8 cellular contexts compared by ENCODE assay signal in genomic region chr19:55516878-55517620, GRCh38. TPM values are rescaled to one million over a fixed set of nuclear protein-coding genes. Genes with fewer than 3 reads are reported as not detected.
DNase-seq lines count a peak whose midpoint lies in the region; ATAC-seq, FAIRE-seq and TF ChIP-seq lines count a peak whose summit lies in the region.

No MANE protein-coding gene starts in this region.

- peak in 1 of 2 donors; percentile 25 for TF ChIP-seq POLR2A in tibial nerve (IDR thresholded peaks at IDR 0.05)

- peak; percentile 49 to 67 for TF ChIP-seq EP300 in tibial nerve (IDR thresholded peaks at IDR 0.05)

- peaks cover 4% of the 10 kb centered on the region for H3K27me3 Mint-ChIP-seq in activated naive CD8-positive, alpha-beta T cell treated with anti-CD3 and anti-CD28 coated beads for 36 hours

- H3K9me3 ChIP-seq in pancreas (no peaks in the 10 kb centered on the region), tibial nerve (no peaks in the 10 kb centered on the region)

- H3K4me3 ChIP-seq in GM12864 (ENCODE audit: low read depth, low read length) = peak overlapping the region; percentile 47
- H3K4me3 ChIP-seq in pancreas = peak overlapping the region in 3 of 4 donors; percentile 26 to 59 (median 53)
- peak overlapping the region; percentile 33 to 59 (median 48) for H3K4me3 ChIP-seq in tibial nerve

- no peak overlapping the region for H3K27ac Mint-ChIP-seq in activated naive CD8-positive, alpha-beta T cell treated with anti-CD3 and anti-CD28 coated beads for 36 hours

- WGBS in pancreas, 2 donors = 7% methylated on average over 53 to 61 of the region's 61 CpGs
- WGBS in tibial nerve, 2 donors = 11% methylated on average over 39 to 41 of the region's 61 CpGs

- no peaks in the 10 kb centered on the region for H3K9me3 Mint-ChIP-seq in activated naive CD8-positive, alpha-beta T cell treated with anti-CD3 and anti-CD28 coated beads for 36 hours

- peaks cover 3% of the 10 kb centered on the region for H3K4me1 Mint-ChIP-seq in activated naive CD8-positive, alpha-beta T cell treated with anti-CD3 and anti-CD28 coated beads for 36 hours

- no peaks in the 10 kb centered on the region for H3K36me3 Mint-ChIP-seq in activated naive CD8-positive, alpha-beta T cell treated with anti-CD3 and anti-CD28 coated beads for 36 hours

- H3K27ac ChIP-seq in pancreas (peak overlapping the region; percentile 57 to 81 (median 80)), tibial nerve (peak overlapping the region; percentile 66 to 93 (median 82))

- H3K27me3 ChIP-seq in pancreas (no peaks in the 10 kb centered on the region), tibial nerve (no peaks in the 10 kb centered on the region)

- DNase-seq in GM12864 (ENCODE audit: low read depth) = peak; percentile 73
- peak; percentile 88 for DNase-seq in NCI-H1105 (lab: John Stamatoyannopoulos, UW)
- DNase-seq in SKM-1 (lab: John Stamatoyannopoulos, UW; ENCODE audit: unreplicated experiment) = peak; percentile 22
- peak; percentile 91 for DNase-seq in activated naive CD8-positive, alpha-beta T cell treated with anti-CD3 and anti-CD28 coated beads for 36 hours
- DNase-seq in Right ventricle myocardium inferior (ENCODE audit: missing footprints) = peak; percentile 95
- DNase-seq in pancreas = peak; percentile 90 to 99 (median 96)
- DNase-seq in tibial nerve (ENCODE audit: low spot score in 2 of 2) = peak; percentile 89 to 92

- peak; percentile 85 for TF ChIP-seq CTCF in GM12864 (IDR thresholded peaks at IDR 0.05; ENCODE audit: low read depth, low read length, missing control alignments)
- TF ChIP-seq CTCF in pancreas (IDR thresholded peaks at IDR 0.05) = peak; percentile 57 to 68 (median 64)
- peak; percentile 86 to 97 (median 93) for TF ChIP-seq CTCF in tibial nerve (IDR thresholded peaks at IDR 0.05)

- H3K4me3 Mint-ChIP-seq in activated naive CD8-positive, alpha-beta T cell treated with anti-CD3 and anti-CD28 coated beads for 36 hours = peak overlapping the region; percentile 47

- no peak for FAIRE-seq in pancreas (lab: Jason Lieb, UNC)

- H3K36me3 ChIP-seq in pancreas (no peaks in the 10 kb centered on the region), tibial nerve (peaks cover 0 to 11% (median 0%) of the 10 kb centered on the region in 3 donors)

- ATAC-seq in HG02642 (IDR thresholded peaks at IDR 0.05; ENCODE audit: poor library complexity, unreplicated experiment) = peak; percentile 99
- ATAC-seq in Right ventricle myocardium inferior = peak; percentile 98
- ATAC-seq in pancreas = peak; percentile 100

- intact Hi-C loops in Right ventricle myocardium inferior (cut with DNase I) (loop anchor here (1.0 to 5.0 kb wide), 4 partner anchors 20 to 115 kb away; partner anchors contain the start of genes SBK2 and ZNF579), pancreas (cut with DNase I) (loop anchor here in 2 of 3 donors (5.0 kb wide), 2 partner anchors 90 to 115 kb away; partner anchors contain the start of gene ZNF865 (in 1 of the 2))

- no peaks in the 10 kb centered on the region for H3K4me1 ChIP-seq in pancreas
- H3K4me1 ChIP-seq in tibial nerve = peaks cover 0 to 18% (median 0%) of the 10 kb centered on the region in 4 donors

RNA-seq across cellular contexts. Expression of gene SBK2, which starts 19.9 kb away (rescaled TPM):
- not detected for total RNA-seq in activated naive CD8-positive, alpha-beta T cell treated with anti-CD3 and anti-CD28 coated beads for 36 hours
- total RNA-seq in Right ventricle myocardium inferior = 12.7 TPM
- under 1 TPM in 1 of 6 donors, not detected in 5; 0.43 TPM for total RNA-seq in pancreas
- under 1 TPM; 0.28 to 0.46 TPM for polyA plus RNA-seq in pancreas
- not detected for total RNA-seq in tibial nerve

RNA-seq across cellular contexts. Expression of gene SBK3, which starts 28.3 kb away (rescaled TPM):
- not detected for total RNA-seq in activated naive CD8-positive, alpha-beta T cell treated with anti-CD3 and anti-CD28 coated beads for 36 hours
- total RNA-seq in Right ventricle myocardium inferior = 17.6 TPM
- under 1 TPM in 2 of 6 donors, not detected in 4; 0.19 to 0.28 TPM for total RNA-seq in pancreas
- polyA plus RNA-seq in pancreas = under 1 TPM; 0.11 to 0.16 TPM
- under 1 TPM in 1 of 4 donors, not detected in 3; 0.59 TPM for total RNA-seq in tibial nerve

RNA-seq across cellular contexts. Expression of gene SSC5D, which starts 28.8 kb away (rescaled TPM):
- total RNA-seq in activated naive CD8-positive, alpha-beta T cell treated with anti-CD3 and anti-CD28 coated beads for 36 hours = 1 to 10 TPM in 1 of 2 experiments, under 1 TPM in 1; 0.46 to 1.4 TPM
- total RNA-seq in Right ventricle myocardium inferior (3.4 TPM), pancreas (1 to 10 TPM in 4 of 6 donors, under 1 TPM in 2; 0.60 to 5.3 (median 1.4) TPM), tibial nerve (10 to 100 TPM in 1 of 4 donors, 1 to 10 TPM in 3; 3.9 to 14.5 (median 7.2) TPM)
- 1 to 10 TPM in 1 of 2 donors, under 1 TPM in 1; 0.77 to 2.1 TPM for polyA plus RNA-seq in pancreas

RNA-seq across cellular contexts. Expression of gene NAT14, which starts 32.1 kb away (rescaled TPM):
- 10 to 100 TPM; 24.8 to 24.9 TPM for total RNA-seq in activated naive CD8-positive, alpha-beta T cell treated with anti-CD3 and anti-CD28 coated beads for 36 hours
- 5.6 TPM for total RNA-seq in Right ventricle myocardium inferior
- total RNA-seq in pancreas = 10 to 100 TPM in 1 of 6 donors, 1 to 10 TPM in 5; 5.8 to 10.1 (median 7.5) TPM
- 10 to 100 TPM; 27.9 to 32.4 TPM for polyA plus RNA-seq in pancreas
- 1 to 10 TPM; 3.1 to 8.0 (median 4.3) TPM for total RNA-seq in tibial nerve

RNA-seq across cellular contexts. Expression of gene ZNF628, which starts 40.6 kb away (rescaled TPM):
- 10 to 100 TPM in 1 of 2 experiments, 1 to 10 TPM in 1; 8.8 to 10.3 TPM for total RNA-seq in activated naive CD8-positive, alpha-beta T cell treated with anti-CD3 and anti-CD28 coated beads for 36 hours
- total RNA-seq in Right ventricle myocardium inferior = 5.7 TPM
- total RNA-seq in pancreas = 1 to 10 TPM; 3.4 to 6.2 (median 4.1) TPM
- 1 to 10 TPM; 2.6 to 7.8 TPM for polyA plus RNA-seq in pancreas
- total RNA-seq in tibial nerve = 10 to 100 TPM in 1 of 4 donors, 1 to 10 TPM in 3; 3.5 to 16.8 (median 4.0) TPM

Comparison
In these comparisons a context has a peak if more than half of its experiments do, and no peak if none do; other contexts are left out.
1. Peak in every context shown above with its lines: DNase-seq, ATAC-seq, H3K4me3 ChIP-seq and H3K27ac ChIP-seq.
2. DNase-seq: peak in every context shown above with its lines; median percentile 96 in pancreas; 95 in Right ventricle myocardium inferior; 91 in activated naive CD8-positive, alpha-beta T cell treated with anti-CD3 and anti-CD28 coated beads for 36 hours; 90 in tibial nerve; 88 in NCI-H1105; 73 in GM12864; 22 in SKM-1.
3. RNA of gene SBK3, which starts 28.3 kb away (total RNA-seq): 17.6 TPM in Right ventricle myocardium inferior (single experiment); 0.59 TPM in tibial nerve, 0.19 to 0.28 TPM in pancreas and not detected in activated naive CD8-positive, alpha-beta T cell treated with anti-CD3 and anti-CD28 coated beads for 36 hours; every median in the first group is over 10 times any median in the second.